Comparison of ENCODE assay signal across 18 cellular contexts in the genomic region with DNA sequence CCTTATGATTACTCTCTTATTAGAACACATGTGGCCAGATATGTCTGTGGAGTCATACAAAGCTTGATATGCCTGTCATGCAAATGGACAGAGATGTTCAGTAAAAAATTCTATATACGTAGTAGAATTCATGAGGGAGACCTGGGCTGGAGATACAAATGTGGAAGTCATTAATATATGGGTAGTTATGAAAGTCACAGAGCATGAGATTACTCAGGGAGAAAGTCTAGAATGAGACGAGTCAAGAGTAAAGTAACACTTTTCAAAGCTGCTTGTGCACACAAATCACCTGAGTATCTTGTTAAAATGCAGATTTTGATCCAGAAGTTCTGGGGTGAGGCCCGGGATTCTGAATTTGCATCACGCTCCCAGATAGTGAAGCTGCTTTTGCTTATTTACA. TPM values are rescaled to one million over a fixed set of nuclear protein-coding genes. Genes with fewer than 3 reads are reported as not detected.
DNase-seq lines count a peak whose midpoint lies in the region; ATAC-seq, FAIRE-seq and TF ChIP-seq lines count a peak whose summit lies in the region.
"Had no signal": no experiment of that assay in that cellular context is flagged by ENCODE, and none has a peak within 500 bp of the region (broad histone marks: within the 10 kb centered on the region; RNA-seq: fewer than 3 reads in every experiment).

No MANE protein-coding gene starts in this region.

- no peak for TF ChIP-seq RAD21 in K562 (CRISPR knock-in tag; conservative IDR thresholded peaks at IDR 0.05 in 1 of 2, IDR thresholded peaks at IDR 0.05 in 1 of 2)

- no peaks in the 10 kb centered on the region for H4K20me1 ChIP-seq in K562 (replicated peaks; ENCODE audit: control insufficient read depth, insufficient read depth, low read length)
- H4K20me1 ChIP-seq: BLaER1 treated with 17β-estradiol and CSF1 and Interleukin-3, amounts not matched to agents 10 nM and 100 nM had no signal

- no peak overlapping the region for H3K4me2 ChIP-seq in K562 (ENCODE audit: insufficient read depth, low read length)
- H3K4me2 ChIP-seq: BLaER1 treated with 17β-estradiol and CSF1 and Interleukin-3, amounts not matched to agents 10 nM and 100 nM had no signal

- no TSS peak for BruUV-seq in K562 (replicated peaks; lab: Mats Ljungman, UMichigan)

- H3K27ac ChIP-seq in K562 (ENCODE audit: extremely low read depth, low read depth, low read length) (no peak overlapping the region), ovary (no peak overlapping the region), vagina (no peak overlapping the region)
- H3K27ac ChIP-seq: BLaER1 treated with 17β-estradiol and CSF1 and Interleukin-3, amounts not matched to agents 10 nM and 100 nM; HL-60 had no signal

- TF ChIP-seq CTCF in K562 (IDR thresholded peaks at IDR 0.05 in 2 of 3, conservative IDR thresholded peaks at IDR 0.05 in 1 of 3; ENCODE audit: insufficient read depth in 2 of 3, low read depth in 1 of 3, low read length in 3 of 3) (no peak), ovary (IDR thresholded peaks at IDR 0.05) (no peak), vagina (IDR thresholded peaks at IDR 0.05) (no peak)

- TF ChIP-seq EP300 in K562 (IDR thresholded peaks at IDR 0.05; ENCODE audit: low read length) (no peak), ovary (IDR thresholded peaks at IDR 0.05) (no peak)

- H3K79me2 ChIP-seq in K562 (ENCODE audit: control insufficient read depth, insufficient read depth, low read length): no peaks in the 10 kb centered on the region

- no peak overlapping the region for H3K9ac ChIP-seq in K562 (ENCODE audit: insufficient read depth in 1 of 2, low read depth in 2 of 2, low read length in 2 of 2)
- H3K9ac ChIP-seq: BLaER1 treated with 17β-estradiol and CSF1 and Interleukin-3, amounts not matched to agents 10 nM and 100 nM had no signal

- WGBS in K562 (ENCODE audit: insufficient coverage, low coverage, missing lambda C conversion rate): 0% methylated on average over 4 of the region's 4 CpGs
- 73 to 79% (median 78%) methylated on average over 4 of the region's 4 CpGs for WGBS in ovary, 3 donors

- H3K9me1 ChIP-seq in K562 (ENCODE audit: control insufficient read depth, insufficient read depth, low read length): no peaks in the 10 kb centered on the region

- POLR2A ChIA-PET in K562 (lab: Yijun Ruan, JAX): no interaction called here

- DNase-seq in K562 (ENCODE audit: extremely low read depth in 1 of 4, low spot score in 3 of 4) (no peak), ovary (no peak), vagina (ENCODE audit: extremely low spot score in 2 of 2) (no peak)
- no peak for DNase-seq in activated CD8-positive, alpha-beta memory T cell treated with anti-CD3 and anti-CD28 coated beads, Interleukin-2, amount 50 U/mL, for 48 hours
- DNase-seq: Calu3; CD8-positive, alpha-beta T cell; DMS79; NCI-H1436 treated with DMSO at 0.1 percent for 48 hours; NCI-H2029; NCI-H345; NCI-H524 treated with DMSO at 0.1 percent for 48 hours; T1000 had no signal

- FAIRE-seq in K562 (lab: Jason Lieb, UNC): no peak

- no peaks in the 10 kb centered on the region; a peak in 1 of 5 replicates for H3K27me3 ChIP-seq in K562 (ENCODE audit: control insufficient read depth in 2 of 2, insufficient read depth in 2 of 2, low read length in 2 of 2)
- no peaks in the 10 kb centered on the region for H3K27me3 ChIP-seq in ovary
- no peaks in the 10 kb centered on the region for H3K27me3 ChIP-seq in vagina
- H3K27me3 ChIP-seq: BLaER1 treated with 17β-estradiol and CSF1 and Interleukin-3, amounts not matched to agents 10 nM and 100 nM had no signal

- H2AFZ ChIP-seq in K562 (ENCODE audit: low read depth, low read length): 0 out of 2 replicates have a peak overlapping the region, but pooled peaks have one; percentile 8

- H3K9me3 ChIP-seq in K562 (replicated peaks; ENCODE audit: control insufficient read depth, insufficient read depth, low read depth, low read length) (no peaks in the 10 kb centered on the region), ovary (no peaks in the 10 kb centered on the region), vagina (no peaks in the 10 kb centered on the region)

- H3K4me1 ChIP-seq in K562 (replicated peaks in 1 of 2; ENCODE audit: control insufficient read depth in 2 of 2, insufficient read depth in 2 of 2, low read length in 2 of 2): no peaks in the 10 kb centered on the region
- no peaks in the 10 kb centered on the region for H3K4me1 ChIP-seq in ovary (ENCODE audit: insufficient read depth)
- no peaks in the 10 kb centered on the region for H3K4me1 ChIP-seq in vagina
- H3K4me1 ChIP-seq: BLaER1 treated with 17β-estradiol and CSF1 and Interleukin-3, amounts not matched to agents 10 nM and 100 nM had no signal

- CTCF ChIA-PET in K562 (lab: Yijun Ruan, JAX; ENCODE audit: low intra/inter-chr PET ratio): no interaction called here

- ATAC-seq in GM18519 (IDR thresholded peaks at IDR 0.05; ENCODE audit: low FRiP score, unreplicated experiment): peak; percentile 43
- ATAC-seq in GM21526 (IDR thresholded peaks at IDR 0.05; ENCODE audit: low FRiP score, unreplicated experiment): peak; percentile 43
- peak; percentile 45 for ATAC-seq in HG02884 (IDR thresholded peaks at IDR 0.05; ENCODE audit: unreplicated experiment)
- ATAC-seq in K562: no peak
- ATAC-seq in HG03139 (IDR thresholded peaks at IDR 0.05; ENCODE audit: unreplicated experiment): no peak
- ATAC-seq: CD8-positive, alpha-beta T cell had no signal

- no peak for TF ChIP-seq POLR2A in K562 (conservative IDR thresholded peaks at IDR 0.05)
- TF ChIP-seq POLR2A in ovary (IDR thresholded peaks at IDR 0.05): no peak
- TF ChIP-seq POLR2A in vagina (IDR thresholded peaks at IDR 0.05): no peak

- H3K4me3 ChIP-seq in K562: no peak overlapping the region
- H3K4me3 ChIP-seq in ovary: no peak overlapping the region
- no peak overlapping the region for H3K4me3 ChIP-seq in vagina
- H3K4me3 ChIP-seq: BLaER1 treated with 17β-estradiol and CSF1 and Interleukin-3, amounts not matched to agents 10 nM and 100 nM had no signal

- intact Hi-C loops in K562 (cut with micrococcal nuclease): no loop called here
- intact Hi-C loops in ovary (cut with DNase I): no loop called here
- intact Hi-C loops in vagina (cut with DNase I): no loop called here

- H3K36me3 ChIP-seq in K562 (ENCODE audit: control insufficient read depth, insufficient read depth, low read length) (no peaks in the 10 kb centered on the region), ovary (no peaks in the 10 kb centered on the region), vagina (no peaks in the 10 kb centered on the region)
- H3K36me3 ChIP-seq: BLaER1 treated with 17β-estradiol and CSF1 and Interleukin-3, amounts not matched to agents 10 nM and 100 nM had no signal

- in situ Hi-C loops in K562 (cut with MboI): no loop called here

TF ChIP-seq in K562, 482 proteins besides CTCF, POLR2A, EP300 and RAD21 (continues in another document):
- TF ChIP-seq SP1 (CRISPR knock-in tag; IDR thresholded peaks at IDR 0.05) (no peak), THAP7 (CRISPR knock-in tag; IDR thresholded peaks at IDR 0.05) (no peak)

RNA-seq across cellular contexts. Expression of gene OXSM, which starts 28.4 kb away (rescaled TPM):
- 38.6 and 46.6 TPM in 2 replicates for total RNA-seq in K562 (2011; cell fraction: chromatin; rRNA removed; ENCODE audit: low replicate concordance)
- total RNA-seq in K562 (2011; cell fraction: nucleolus; rRNA removed): 24.1 and 26.5 TPM in 2 replicates
- 35.0 and 36.7 TPM in 2 replicates for total RNA-seq in K562 (2011; cell fraction: nucleoplasm; rRNA removed)
- total RNA-seq in K562 (2014; rRNA removed): 24.0 and 24.3 TPM in 2 replicates
- 42.2 and 46.7 TPM in 2 replicates for total RNA-seq in K562 (2014; rRNA removed; fragmentation: Illumina TruSeq; extraction: Trizol)
- total RNA-seq in K562 (2015; rRNA removed; fragmentation: Illumina TruSeq; extraction: Trizol): 27.1 and 30.2 TPM in 2 replicates
- total RNA-seq in K562 (2021): 28.4 and 29.9 TPM in 2 replicates
- 80.5 and 98.2 TPM in 2 replicates for polyA plus RNA-seq in K562 (2011; rRNA removed)
- polyA plus RNA-seq in K562 (2011; cell fraction: cytosol; rRNA removed): 33.7 and 43.7 TPM in 2 replicates
- polyA plus RNA-seq in K562 (2011; cell fraction: nucleus; rRNA removed): 35.3 and 54.0 TPM in 2 replicates
- polyA plus RNA-seq in K562 (2012): 24.3 and 32.0 TPM in 2 replicates
- polyA plus RNA-seq in K562 (2014; fragmentation: Illumina TruSeq; extraction: Trizol): 31.9 and 34.0 TPM in 2 replicates
- 100 to 1,000 TPM in 1 of 2 experiments, 10 to 100 TPM in 1; 97.9 to 107 TPM for polyA plus RNA-seq in K562 (2014; fragmentation: Nextera tagmentation; extraction: Ambion mirVana)
- 31.1 and 32.9 TPM in 2 replicates for polyA plus RNA-seq in K562 (2014; rRNA removed)
- 60.1 and 69.8 TPM in 2 replicates for polyA minus RNA-seq in K562 (2011; rRNA and poly(A)+ RNA removed)
- 12.0 and 29.3 TPM in 2 replicates for polyA minus RNA-seq in K562 (2011; cell fraction: cytosol; rRNA and poly(A)+ RNA removed)
- polyA minus RNA-seq in K562 (2011; cell fraction: nucleus; rRNA and poly(A)+ RNA removed): 14.1 and 29.9 TPM in 2 replicates
- total RNA-seq in ovary: 1 to 10 TPM; 3.6 to 8.0 (median 6.6) TPM
- polyA plus RNA-seq in ovary: 1 to 10 TPM; 6.5 to 8.9 TPM
- total RNA-seq in vagina: 5.9 TPM

RNA-seq across cellular contexts. Expression of gene NGLY1, which starts 35.1 kb away (rescaled TPM):
- total RNA-seq in K562 (2011; cell fraction: chromatin; rRNA removed; ENCODE audit: low replicate concordance): 128 and 222 TPM in 2 replicates
- 35.0 and 41.8 TPM in 2 replicates for total RNA-seq in K562 (2011; cell fraction: nucleolus; rRNA removed)
- total RNA-seq in K562 (2011; cell fraction: nucleoplasm; rRNA removed): 84.0 and 129 TPM in 2 replicates
- total RNA-seq in K562 (2014; rRNA removed) (75.9 and 84.6 TPM in 2 replicates), K562 (2014; rRNA removed; fragmentation: Illumina TruSeq; extraction: Trizol) (124 and 129 TPM in 2 replicates), K562 (2015; rRNA removed; fragmentation: Illumina TruSeq; extraction: Trizol) (110 and 117 TPM in 2 replicates), K562 (2021) (87.6 and 93.9 TPM in 2 replicates), ovary (10 to 100 TPM; 18.0 to 30.4 (median 27.1) TPM), vagina (31.7 TPM)
- polyA plus RNA-seq in K562 (2011; rRNA removed) (74.0 and 96.8 TPM in 2 replicates), K562 (2014; fragmentation: Illumina TruSeq; extraction: Trizol) (90.9 and 102 TPM in 2 replicates), K562 (2014; fragmentation: Nextera tagmentation; extraction: Ambion mirVana) (10 to 100 TPM; 52.2 to 77.9 TPM), K562 (2014; rRNA removed) (73.5 and 81.6 TPM in 2 replicates), ovary (10 to 100 TPM; 11.0 to 27.5 TPM)
- polyA plus RNA-seq in K562 (2011; cell fraction: cytosol; rRNA removed): 21.5 and 25.2 TPM in 2 replicates
- 47.2 and 64.4 TPM in 2 replicates for polyA plus RNA-seq in K562 (2011; cell fraction: nucleus; rRNA removed)
- polyA plus RNA-seq in K562 (2012): 53.3 and 69.4 TPM in 2 replicates
- 97.7 and 99.2 TPM in 2 replicates for polyA minus RNA-seq in K562 (2011; rRNA and poly(A)+ RNA removed)
- polyA minus RNA-seq in K562 (2011; cell fraction: cytosol; rRNA and poly(A)+ RNA removed): 34.0 and 38.4 TPM in 2 replicates
- 76.1 and 92.9 TPM in 2 replicates for polyA minus RNA-seq in K562 (2011; cell fraction: nucleus; rRNA and poly(A)+ RNA removed)

Comparison
In these comparisons a context has a peak if more than half of its experiments do, and no peak if none do; other contexts are left out.
1. ATAC-seq: peak in GM18519 (single experiment), GM21526 (single experiment) and HG02884 (single experiment); none in K562 (single experiment) and HG03139 (single experiment).